In genomic region chr17:45404870-45405249, GRCh38 we compare ENCODE assay signal across 21 cellular contexts. TPM values are rescaled to one million over a fixed set of nuclear protein-coding genes. Genes with fewer than 3 reads are reported as not detected.
DNase-seq lines count a peak whose midpoint lies in the region; ATAC-seq and TF ChIP-seq lines count a peak whose summit lies in the region.
"Had no signal": no experiment of that assay in that cellular context is flagged by ENCODE, and none has a peak within 500 bp of the region (broad histone marks: within the 10 kb centered on the region; RNA-seq: fewer than 3 reads in every experiment).

No MANE protein-coding gene starts in this region.

- ATAC-seq in natural killer cell, result no peak
- ATAC-seq: stimulated activated naive CD8-positive, alpha-beta T cell treated with anti-CD3 and anti-CD28 coated beads, Interleukin-15, amount 100 ng/mL, for 72 hours had no signal

- CTCF ChIA-PET in activated naive CD4-positive, alpha-beta T cell treated with anti-CD3 and anti-CD28 coated beads, Interleukin-2, amount 10 ng/mL, durations not matched to agents 7 days and 5 days (lab: Charles Lee), result no interaction called here

- H3K27me3 Mint-ChIP-seq in activated naive CD4-positive, alpha-beta T cell treated with anti-CD3 and anti-CD28 coated beads, Interleukin-2, amount 10 ng/mL, durations not matched to agents 7 days and 5 days, result no peaks in the 10 kb centered on the region
- H3K27me3 Mint-ChIP-seq in natural killer cell (ENCODE audit: low read depth in 2 of 2), result no peaks in the 10 kb centered on the region
- H3K27me3 Mint-ChIP-seq: activated CD4-positive, alpha-beta T cell treated with anti-CD3 and anti-CD28 coated beads, Interleukin-2, amount 10 ng/mL, durations not matched to agents 7 days and 5 days; memory B cell; stimulated activated naive CD8-positive, alpha-beta T cell treated with anti-CD3 and anti-CD28 coated beads, Interleukin-15, amount 100 ng/mL, for 72 hours had no signal

- TF ChIP-seq CTCF in natural killer cell (IDR thresholded peaks at IDR 0.05), result no peak
- no peak for TF ChIP-seq CTCF in WERI-Rb-1 (IDR thresholded peaks at IDR 0.05; ENCODE audit: low read depth, low read length)

- peaks cover 54% of the 10 kb centered on the region for H3K36me3 Mint-ChIP-seq in activated naive CD4-positive, alpha-beta T cell treated with anti-CD3 and anti-CD28 coated beads, Interleukin-2, amount 10 ng/mL, durations not matched to agents 7 days and 5 days
- H3K36me3 Mint-ChIP-seq in natural killer cell, result peaks cover 10% of the 10 kb centered on the region

- H3K36me3 ChIP-seq in duodenal mucosa (ENCODE audit: control insufficient read depth in 1 of 2, insufficient read depth in 2 of 2, low read length in 2 of 2) (peaks cover 23 to 55% of the 10 kb centered on the region in 2 donors), WERI-Rb-1 (peaks cover 5% of the 10 kb centered on the region)

- H3K27ac Mint-ChIP-seq in activated naive CD4-positive, alpha-beta T cell treated with anti-CD3 and anti-CD28 coated beads, Interleukin-2, amount 10 ng/mL, durations not matched to agents 7 days and 5 days, result peak overlapping the region; percentile 11
- H3K27ac Mint-ChIP-seq in natural killer cell, result peak overlapping the region; percentile 43 to 66
- H3K27ac Mint-ChIP-seq: activated CD4-positive, alpha-beta T cell treated with anti-CD3 and anti-CD28 coated beads, Interleukin-2, amount 10 ng/mL, durations not matched to agents 7 days and 5 days; memory B cell; nephron progenitor cell; progenitor cell of endocrine pancreas had no signal

- DNase-seq in activated naive CD4-positive, alpha-beta T cell treated with anti-CD3 and anti-CD28 coated beads, Interleukin-2, amount 10 ng/mL, durations not matched to agents 7 days and 5 days, result no peak
- no peak for DNase-seq in activated naive CD4-positive, alpha-beta T cell treated with Interleukin-2 at 50 U/mL for 16 hours
- DNase-seq in natural killer cell (no peak), WERI-Rb-1 (no peak), SKM-1 (lab: John Stamatoyannopoulos, UW; ENCODE audit: unreplicated experiment) (no peak), iPS-NIHi7 (ENCODE audit: extremely low spot score) (no peak)
- no peak for DNase-seq in activated effector memory CD4-positive, alpha-beta T cell treated with anti-CD3 and anti-CD28 coated beads, Interleukin-2, amount 50 U/mL, for 16 hours
- DNase-seq: activated CD4-positive, alpha-beta T cell treated with anti-CD3 and anti-CD28 coated beads, Interleukin-2, amount 10 ng/mL, durations not matched to agents 7 days and 5 days; effector CD8-positive, alpha-beta T cell; esophagus squamous epithelium; left cardiac atrium; NCI-H1436 treated with DMSO at 0.1 percent for 48 hours; Right ventricle myocardium superior; stimulated activated naive CD8-positive, alpha-beta T cell treated with anti-CD3 and anti-CD28 coated beads, Interleukin-15, amount 100 ng/mL, for 72 hours; upper lobe of right lung had no signal

- H3K4me1 Mint-ChIP-seq in activated naive CD4-positive, alpha-beta T cell treated with anti-CD3 and anti-CD28 coated beads, Interleukin-2, amount 10 ng/mL, durations not matched to agents 7 days and 5 days, result peaks cover 35% of the 10 kb centered on the region
- H3K4me1 Mint-ChIP-seq in natural killer cell, result peaks cover 37 to 45% of the 10 kb centered on the region in 2 donors

- H3K9ac ChIP-seq in duodenal mucosa (ENCODE audit: low read depth in 1 of 2, low read length in 2 of 2), result peak overlapping the region; percentile 15 to 57

- H3K9me3 ChIP-seq in duodenal mucosa (ENCODE audit: control insufficient read depth in 1 of 2, low read length in 2 of 2) (no peaks in the 10 kb centered on the region), WERI-Rb-1 (ENCODE audit: severe bottlenecking) (no peaks in the 10 kb centered on the region)
- H3K9me3 ChIP-seq: esophagus squamous epithelium, gastroesophageal sphincter, upper lobe of right lung had no signal

- H3K27me3 ChIP-seq in duodenal mucosa (ENCODE audit: control insufficient read depth in 1 of 2, insufficient read depth in 2 of 2, low read length in 2 of 2) (no peaks in the 10 kb centered on the region), WERI-Rb-1 (ENCODE audit: insufficient read depth, low read depth, severe bottlenecking) (no peaks in the 10 kb centered on the region)
- H3K27me3 ChIP-seq: esophagus squamous epithelium, upper lobe of right lung had no signal

- intact Hi-C loops in natural killer cell (cut with micrococcal nuclease), result no loop called here

- no peak overlapping the region for H3K4me3 Mint-ChIP-seq in activated naive CD4-positive, alpha-beta T cell treated with anti-CD3 and anti-CD28 coated beads, Interleukin-2, amount 10 ng/mL, durations not matched to agents 7 days and 5 days
- no peak overlapping the region for H3K4me3 Mint-ChIP-seq in natural killer cell
- H3K4me3 Mint-ChIP-seq: activated CD4-positive, alpha-beta T cell treated with anti-CD3 and anti-CD28 coated beads, Interleukin-2, amount 10 ng/mL, durations not matched to agents 7 days and 5 days; memory B cell; stimulated activated naive CD8-positive, alpha-beta T cell treated with anti-CD3 and anti-CD28 coated beads, Interleukin-15, amount 100 ng/mL, for 72 hours had no signal

- H3K27ac ChIP-seq in duodenal mucosa (ENCODE audit: low read depth, low read length), result no peak overlapping the region
- H3K27ac ChIP-seq in WERI-Rb-1, result no peak overlapping the region
- H3K27ac ChIP-seq: gastroesophageal sphincter, HL-60, upper lobe of right lung had no signal

- H3K9me3 Mint-ChIP-seq in activated naive CD4-positive, alpha-beta T cell treated with anti-CD3 and anti-CD28 coated beads, Interleukin-2, amount 10 ng/mL, durations not matched to agents 7 days and 5 days, result no peaks in the 10 kb centered on the region
- H3K9me3 Mint-ChIP-seq in natural killer cell, result no peaks in the 10 kb centered on the region
- H3K9me3 Mint-ChIP-seq: activated CD4-positive, alpha-beta T cell treated with anti-CD3 and anti-CD28 coated beads, Interleukin-2, amount 10 ng/mL, durations not matched to agents 7 days and 5 days; memory B cell; nephron progenitor cell; stimulated activated naive CD8-positive, alpha-beta T cell treated with anti-CD3 and anti-CD28 coated beads, Interleukin-15, amount 100 ng/mL, for 72 hours had no signal

- no peak overlapping the region for H3K4me3 ChIP-seq in duodenal mucosa (ENCODE audit: low read depth in 1 of 2, low read length in 2 of 2)
- no peak overlapping the region for H3K4me3 ChIP-seq in WERI-Rb-1 (ENCODE audit: low read depth, low read length)

- peaks cover 42 to 52% of the 10 kb centered on the region in 2 donors for H3K4me1 ChIP-seq in duodenal mucosa (ENCODE audit: control insufficient read depth in 1 of 2, insufficient read depth in 2 of 2, low read length in 2 of 2)

RNA-seq across cellular contexts. Expression of gene ARHGAP27, which starts 27.8 kb away (rescaled TPM):
- 100 to 1,000 TPM; 125 to 141 (median 126) TPM for total RNA-seq in natural killer cell
